ENCODE assay signal across 1 cellular context in the genomic region with DNA sequence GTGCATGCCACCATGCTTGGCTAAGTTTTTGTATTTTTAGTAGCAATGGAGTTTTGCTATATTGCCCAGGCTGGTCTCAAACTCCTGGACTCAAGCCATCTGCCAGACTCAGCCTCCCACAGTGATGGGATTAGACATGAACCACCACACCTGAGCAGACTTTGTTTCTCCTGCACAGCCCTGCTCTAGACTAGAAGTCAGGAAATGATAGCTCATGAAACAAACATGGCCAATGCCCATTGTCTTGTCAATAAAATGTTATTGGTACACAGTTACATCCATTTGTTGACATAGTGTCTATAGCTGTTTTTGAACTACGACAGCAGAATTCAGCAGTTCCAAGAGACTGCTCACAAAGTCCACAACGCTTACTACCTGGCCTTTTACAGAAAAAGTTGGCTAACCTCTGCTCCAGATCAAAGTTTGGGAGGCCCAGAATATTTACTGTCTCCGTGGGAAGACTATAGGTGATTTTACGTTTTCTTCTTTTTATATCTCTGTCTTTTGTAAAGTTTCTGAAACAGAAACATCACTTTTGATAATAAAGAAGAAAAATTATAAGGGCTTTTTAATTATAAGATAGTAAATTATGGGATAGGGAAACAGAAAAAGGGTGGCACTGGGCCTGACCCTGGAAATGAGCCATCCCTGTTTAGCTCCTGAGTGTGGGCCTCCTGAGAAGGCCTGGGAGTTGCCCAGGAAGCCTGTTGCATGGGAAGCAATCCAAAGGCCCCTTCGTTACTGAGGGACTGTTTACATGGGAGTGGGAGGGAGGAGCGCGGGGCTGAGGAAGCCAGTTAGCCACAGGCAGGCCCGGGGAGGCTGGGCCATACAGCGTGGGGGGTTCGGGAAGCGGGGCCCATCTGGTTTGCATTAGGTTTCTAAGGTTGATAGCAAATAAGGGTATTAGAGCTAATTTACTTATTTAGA.
A peak's percentile ranks its signal among the peaks of the same experiment; 100 is the strongest.
TF ChIP-seq lines count a peak whose summit lies in the region.

No MANE protein-coding gene starts in this region.

TF ChIP-seq in HepG2, 621 proteins besides CTCF, POLR2A, EP300 and RAD21 (continued from another document and continues in another):
- TF ChIP-seq, protein P1, sequence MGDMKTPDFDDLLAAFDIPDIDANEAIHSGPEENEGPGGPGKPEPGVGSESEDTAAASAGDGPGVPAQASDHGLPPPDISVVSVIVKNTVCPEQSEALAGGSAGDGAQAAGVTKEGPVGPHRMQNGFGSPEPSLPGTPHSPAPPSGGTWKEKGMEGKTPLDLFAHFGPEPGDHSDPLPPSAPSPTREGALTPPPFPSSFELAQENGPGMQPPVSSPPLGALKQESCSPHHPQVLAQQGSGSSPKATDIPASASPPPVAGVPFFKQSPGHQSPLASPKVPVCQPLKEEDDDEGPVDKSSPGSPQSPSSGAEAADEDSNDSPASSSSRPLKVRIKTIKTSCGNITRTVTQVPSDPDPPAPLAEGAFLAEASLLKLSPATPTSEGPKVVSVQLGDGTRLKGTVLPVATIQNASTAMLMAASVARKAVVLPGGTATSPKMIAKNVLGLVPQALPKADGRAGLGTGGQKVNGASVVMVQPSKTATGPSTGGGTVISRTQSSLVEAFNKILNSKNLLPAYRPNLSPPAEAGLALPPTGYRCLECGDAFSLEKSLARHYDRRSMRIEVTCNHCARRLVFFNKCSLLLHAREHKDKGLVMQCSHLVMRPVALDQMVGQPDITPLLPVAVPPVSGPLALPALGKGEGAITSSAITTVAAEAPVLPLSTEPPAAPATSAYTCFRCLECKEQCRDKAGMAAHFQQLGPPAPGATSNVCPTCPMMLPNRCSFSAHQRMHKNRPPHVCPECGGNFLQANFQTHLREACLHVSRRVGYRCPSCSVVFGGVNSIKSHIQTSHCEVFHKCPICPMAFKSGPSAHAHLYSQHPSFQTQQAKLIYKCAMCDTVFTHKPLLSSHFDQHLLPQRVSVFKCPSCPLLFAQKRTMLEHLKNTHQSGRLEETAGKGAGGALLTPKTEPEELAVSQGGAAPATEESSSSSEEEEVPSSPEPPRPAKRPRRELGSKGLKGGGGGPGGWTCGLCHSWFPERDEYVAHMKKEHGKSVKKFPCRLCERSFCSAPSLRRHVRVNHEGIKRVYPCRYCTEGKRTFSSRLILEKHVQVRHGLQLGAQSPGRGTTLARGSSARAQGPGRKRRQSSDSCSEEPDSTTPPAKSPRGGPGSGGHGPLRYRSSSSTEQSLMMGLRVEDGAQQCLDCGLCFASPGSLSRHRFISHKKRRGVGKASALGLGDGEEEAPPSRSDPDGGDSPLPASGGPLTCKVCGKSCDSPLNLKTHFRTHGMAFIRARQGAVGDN (CRISPR knock-in tag; IDR thresholded peaks at IDR 0.05), result peak; percentile 50
- TF ChIP-seq, protein P2, sequence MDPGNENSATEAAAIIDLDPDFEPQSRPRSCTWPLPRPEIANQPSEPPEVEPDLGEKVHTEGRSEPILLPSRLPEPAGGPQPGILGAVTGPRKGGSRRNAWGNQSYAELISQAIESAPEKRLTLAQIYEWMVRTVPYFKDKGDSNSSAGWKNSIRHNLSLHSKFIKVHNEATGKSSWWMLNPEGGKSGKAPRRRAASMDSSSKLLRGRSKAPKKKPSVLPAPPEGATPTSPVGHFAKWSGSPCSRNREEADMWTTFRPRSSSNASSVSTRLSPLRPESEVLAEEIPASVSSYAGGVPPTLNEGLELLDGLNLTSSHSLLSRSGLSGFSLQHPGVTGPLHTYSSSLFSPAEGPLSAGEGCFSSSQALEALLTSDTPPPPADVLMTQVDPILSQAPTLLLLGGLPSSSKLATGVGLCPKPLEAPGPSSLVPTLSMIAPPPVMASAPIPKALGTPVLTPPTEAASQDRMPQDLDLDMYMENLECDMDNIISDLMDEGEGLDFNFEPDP (CRISPR knock-in tag; conservative IDR thresholded peaks at IDR 0.05), result no peak
- TF ChIP-seq PAX8 (CRISPR knock-in tag; IDR thresholded peaks at IDR 0.05; ENCODE audit: borderline replicate concordance) (no peak), TEAD3 (CRISPR knock-in tag; optimal IDR thresholded peaks at IDR 0.05; ENCODE audit: borderline replicate concordance) (peak; percentile 42), EZH2 (conservative IDR thresholded peaks at IDR 0.05; ENCODE audit: low read depth, low read length) (no peak), PHF8 (CRISPR knock-in tag; IDR thresholded peaks at IDR 0.05) (no peak), ZNF766 (CRISPR knock-in tag; IDR thresholded peaks at IDR 0.05; ENCODE audit: borderline replicate concordance) (0 out of 2 replicates have a peak, but pooled peaks have one; percentile 45), ATM (IDR thresholded peaks at IDR 0.05; ENCODE audit: borderline replicate concordance) (no peak), ATRX (CRISPR knock-in tag; IDR thresholded peaks at IDR 0.05; ENCODE audit: borderline replicate concordance) (no peak), ZNF431 (CRISPR knock-in tag; IDR thresholded peaks at IDR 0.05; ENCODE audit: borderline replicate concordance, low read depth) (0 out of 2 replicates have a peak, but pooled peaks have one; percentile 57), SMAD9 (CRISPR knock-in tag; IDR thresholded peaks at IDR 0.05) (no peak), ZNF790 (CRISPR knock-in tag; IDR thresholded peaks at IDR 0.05; ENCODE audit: borderline replicate concordance) (no peak), ZNF205 (CRISPR knock-in tag; IDR thresholded peaks at IDR 0.05) (peak; percentile 59; the same call in 1 of the 2 replicates), HES4 (CRISPR knock-in tag; IDR thresholded peaks at IDR 0.05; ENCODE audit: borderline replicate concordance) (no peak), CAMTA2 (CRISPR knock-in tag; IDR thresholded peaks at IDR 0.05; ENCODE audit: borderline replicate concordance) (no peak), FOXK2 (IDR thresholded peaks at IDR 0.05) (no peak), FOXA1 (IDR thresholded peaks at IDR 0.05) (peak; percentile 64; the same call in 1 of the 2 replicates), FOXA1 (CRISPR knock-in tag; IDR thresholded peaks at IDR 0.05) (peak; percentile 44; the same call in 1 of the 2 replicates), SNRNP70 (IDR thresholded peaks at IDR 0.05; ENCODE audit: low read depth, low read length) (no peak), ZBTB20 (CRISPR knock-in tag; IDR thresholded peaks at IDR 0.05; ENCODE audit: borderline replicate concordance, low read depth) (peak; percentile 94; the same call in 1 of the 2 replicates), NONO (IDR thresholded peaks at IDR 0.05) (no peak), NONO (CRISPR knock-in tag; conservative IDR thresholded peaks at IDR 0.05) (no peak; the same call in 1 of the 2 replicates), KLF11 (CRISPR knock-in tag; IDR thresholded peaks at IDR 0.05) (no peak), KLF16 (CRISPR knock-in tag; IDR thresholded peaks at IDR 0.05) (peak in 1 of 2 experiments; percentile 56; a peak in 1 of 4 replicates), ONECUT2 (CRISPR knock-in tag; IDR thresholded peaks at IDR 0.05) (no peak), ZBTB38 (CRISPR knock-in tag; IDR thresholded peaks at IDR 0.05) (no peak), TOE1 (CRISPR knock-in tag; IDR thresholded peaks at IDR 0.05) (no peak), JDP2 (CRISPR knock-in tag; IDR thresholded peaks at IDR 0.05; ENCODE audit: borderline replicate concordance) (no peak), ISX (CRISPR knock-in tag; conservative IDR thresholded peaks at IDR 0.05) (no peak)
- TF ChIP-seq, protein P3, sequence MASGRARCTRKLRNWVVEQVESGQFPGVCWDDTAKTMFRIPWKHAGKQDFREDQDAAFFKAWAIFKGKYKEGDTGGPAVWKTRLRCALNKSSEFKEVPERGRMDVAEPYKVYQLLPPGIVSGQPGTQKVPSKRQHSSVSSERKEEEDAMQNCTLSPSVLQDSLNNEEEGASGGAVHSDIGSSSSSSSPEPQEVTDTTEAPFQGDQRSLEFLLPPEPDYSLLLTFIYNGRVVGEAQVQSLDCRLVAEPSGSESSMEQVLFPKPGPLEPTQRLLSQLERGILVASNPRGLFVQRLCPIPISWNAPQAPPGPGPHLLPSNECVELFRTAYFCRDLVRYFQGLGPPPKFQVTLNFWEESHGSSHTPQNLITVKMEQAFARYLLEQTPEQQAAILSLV (CRISPR knock-in tag; IDR thresholded peaks at IDR 0.05; ENCODE audit: borderline replicate concordance), result no peak
- TF ChIP-seq, protein P4, sequence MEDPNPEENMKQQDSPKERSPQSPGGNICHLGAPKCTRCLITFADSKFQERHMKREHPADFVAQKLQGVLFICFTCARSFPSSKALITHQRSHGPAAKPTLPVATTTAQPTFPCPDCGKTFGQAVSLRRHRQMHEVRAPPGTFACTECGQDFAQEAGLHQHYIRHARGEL (CRISPR knock-in tag; IDR thresholded peaks at IDR 0.05), result no peak
- TF ChIP-seq, protein P5, sequence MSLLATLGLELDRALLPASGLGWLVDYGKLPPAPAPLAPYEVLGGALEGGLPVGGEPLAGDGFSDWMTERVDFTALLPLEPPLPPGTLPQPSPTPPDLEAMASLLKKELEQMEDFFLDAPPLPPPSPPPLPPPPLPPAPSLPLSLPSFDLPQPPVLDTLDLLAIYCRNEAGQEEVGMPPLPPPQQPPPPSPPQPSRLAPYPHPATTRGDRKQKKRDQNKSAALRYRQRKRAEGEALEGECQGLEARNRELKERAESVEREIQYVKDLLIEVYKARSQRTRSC (CRISPR knock-in tag; IDR thresholded peaks at IDR 0.05; ENCODE audit: low read depth), result no peak
- TF ChIP-seq, protein P6, sequence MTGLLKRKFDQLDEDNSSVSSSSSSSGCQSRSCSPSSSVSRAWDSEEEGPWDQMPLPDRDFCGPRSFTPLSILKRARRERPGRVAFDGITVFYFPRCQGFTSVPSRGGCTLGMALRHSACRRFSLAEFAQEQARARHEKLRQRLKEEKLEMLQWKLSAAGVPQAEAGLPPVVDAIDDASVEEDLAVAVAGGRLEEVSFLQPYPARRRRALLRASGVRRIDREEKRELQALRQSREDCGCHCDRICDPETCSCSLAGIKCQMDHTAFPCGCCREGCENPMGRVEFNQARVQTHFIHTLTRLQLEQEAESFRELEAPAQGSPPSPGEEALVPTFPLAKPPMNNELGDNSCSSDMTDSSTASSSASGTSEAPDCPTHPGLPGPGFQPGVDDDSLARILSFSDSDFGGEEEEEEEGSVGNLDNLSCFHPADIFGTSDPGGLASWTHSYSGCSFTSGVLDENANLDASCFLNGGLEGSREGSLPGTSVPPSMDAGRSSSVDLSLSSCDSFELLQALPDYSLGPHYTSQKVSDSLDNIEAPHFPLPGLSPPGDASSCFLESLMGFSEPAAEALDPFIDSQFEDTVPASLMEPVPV (CRISPR knock-in tag; IDR thresholded peaks at IDR 0.05), result no peak
- TF ChIP-seq, protein P7, sequence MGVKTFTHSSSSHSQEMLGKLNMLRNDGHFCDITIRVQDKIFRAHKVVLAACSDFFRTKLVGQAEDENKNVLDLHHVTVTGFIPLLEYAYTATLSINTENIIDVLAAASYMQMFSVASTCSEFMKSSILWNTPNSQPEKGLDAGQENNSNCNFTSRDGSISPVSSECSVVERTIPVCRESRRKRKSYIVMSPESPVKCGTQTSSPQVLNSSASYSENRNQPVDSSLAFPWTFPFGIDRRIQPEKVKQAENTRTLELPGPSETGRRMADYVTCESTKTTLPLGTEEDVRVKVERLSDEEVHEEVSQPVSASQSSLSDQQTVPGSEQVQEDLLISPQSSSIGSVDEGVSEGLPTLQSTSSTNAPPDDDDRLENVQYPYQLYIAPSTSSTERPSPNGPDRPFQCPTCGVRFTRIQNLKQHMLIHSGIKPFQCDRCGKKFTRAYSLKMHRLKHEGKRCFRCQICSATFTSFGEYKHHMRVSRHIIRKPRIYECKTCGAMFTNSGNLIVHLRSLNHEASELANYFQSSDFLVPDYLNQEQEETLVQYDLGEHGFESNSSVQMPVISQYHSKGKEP (CRISPR knock-in tag; IDR thresholded peaks at IDR 0.05), result no peak
- TF ChIP-seq, protein P8, sequence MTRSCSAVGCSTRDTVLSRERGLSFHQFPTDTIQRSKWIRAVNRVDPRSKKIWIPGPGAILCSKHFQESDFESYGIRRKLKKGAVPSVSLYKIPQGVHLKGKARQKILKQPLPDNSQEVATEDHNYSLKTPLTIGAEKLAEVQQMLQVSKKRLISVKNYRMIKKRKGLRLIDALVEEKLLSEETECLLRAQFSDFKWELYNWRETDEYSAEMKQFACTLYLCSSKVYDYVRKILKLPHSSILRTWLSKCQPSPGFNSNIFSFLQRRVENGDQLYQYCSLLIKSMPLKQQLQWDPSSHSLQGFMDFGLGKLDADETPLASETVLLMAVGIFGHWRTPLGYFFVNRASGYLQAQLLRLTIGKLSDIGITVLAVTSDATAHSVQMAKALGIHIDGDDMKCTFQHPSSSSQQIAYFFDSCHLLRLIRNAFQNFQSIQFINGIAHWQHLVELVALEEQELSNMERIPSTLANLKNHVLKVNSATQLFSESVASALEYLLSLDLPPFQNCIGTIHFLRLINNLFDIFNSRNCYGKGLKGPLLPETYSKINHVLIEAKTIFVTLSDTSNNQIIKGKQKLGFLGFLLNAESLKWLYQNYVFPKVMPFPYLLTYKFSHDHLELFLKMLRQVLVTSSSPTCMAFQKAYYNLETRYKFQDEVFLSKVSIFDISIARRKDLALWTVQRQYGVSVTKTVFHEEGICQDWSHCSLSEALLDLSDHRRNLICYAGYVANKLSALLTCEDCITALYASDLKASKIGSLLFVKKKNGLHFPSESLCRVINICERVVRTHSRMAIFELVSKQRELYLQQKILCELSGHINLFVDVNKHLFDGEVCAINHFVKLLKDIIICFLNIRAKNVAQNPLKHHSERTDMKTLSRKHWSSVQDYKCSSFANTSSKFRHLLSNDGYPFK (CRISPR knock-in tag; IDR thresholded peaks at IDR 0.05; ENCODE audit: borderline replicate concordance), result no peak
- TF ChIP-seq, protein P9, sequence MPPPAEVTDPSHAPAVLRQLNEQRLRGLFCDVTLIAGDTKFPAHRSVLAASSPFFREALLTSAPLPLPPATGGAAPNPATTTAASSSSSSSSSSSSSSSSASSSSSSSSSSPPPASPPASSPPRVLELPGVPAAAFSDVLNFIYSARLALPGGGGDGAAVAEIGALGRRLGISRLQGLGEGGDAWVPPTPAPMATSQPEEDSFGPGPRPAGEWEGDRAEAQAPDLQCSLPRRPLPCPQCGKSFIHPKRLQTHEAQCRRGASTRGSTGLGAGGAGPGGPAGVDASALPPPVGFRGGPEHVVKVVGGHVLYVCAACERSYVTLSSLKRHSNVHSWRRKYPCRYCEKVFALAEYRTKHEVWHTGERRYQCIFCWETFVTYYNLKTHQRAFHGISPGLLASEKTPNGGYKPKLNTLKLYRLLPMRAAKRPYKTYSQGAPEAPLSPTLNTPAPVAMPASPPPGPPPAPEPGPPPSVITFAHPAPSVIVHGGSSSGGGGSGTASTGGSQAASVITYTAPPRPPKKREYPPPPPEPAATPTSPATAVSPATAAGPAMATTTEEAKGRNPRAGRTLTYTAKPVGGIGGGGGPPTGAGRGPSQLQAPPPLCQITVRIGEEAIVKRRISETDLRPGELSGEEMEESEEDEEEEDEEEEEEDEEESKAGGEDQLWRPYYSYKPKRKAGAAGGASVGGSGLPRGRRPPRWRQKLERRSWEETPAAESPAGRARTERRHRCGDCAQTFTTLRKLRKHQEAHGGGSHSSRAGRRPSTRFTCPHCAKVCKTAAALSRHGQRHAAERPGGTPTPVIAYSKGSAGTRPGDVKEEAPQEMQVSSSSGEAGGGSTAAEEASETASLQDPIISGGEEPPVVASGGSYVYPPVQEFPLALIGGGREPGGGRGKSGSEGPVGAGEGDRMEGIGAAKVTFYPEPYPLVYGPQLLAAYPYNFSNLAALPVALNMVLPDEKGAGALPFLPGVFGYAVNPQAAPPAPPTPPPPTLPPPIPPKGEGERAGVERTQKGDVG (CRISPR knock-in tag; IDR thresholded peaks at IDR 0.05; ENCODE audit: borderline replicate concordance), result no peak
- TF ChIP-seq, protein P10, sequence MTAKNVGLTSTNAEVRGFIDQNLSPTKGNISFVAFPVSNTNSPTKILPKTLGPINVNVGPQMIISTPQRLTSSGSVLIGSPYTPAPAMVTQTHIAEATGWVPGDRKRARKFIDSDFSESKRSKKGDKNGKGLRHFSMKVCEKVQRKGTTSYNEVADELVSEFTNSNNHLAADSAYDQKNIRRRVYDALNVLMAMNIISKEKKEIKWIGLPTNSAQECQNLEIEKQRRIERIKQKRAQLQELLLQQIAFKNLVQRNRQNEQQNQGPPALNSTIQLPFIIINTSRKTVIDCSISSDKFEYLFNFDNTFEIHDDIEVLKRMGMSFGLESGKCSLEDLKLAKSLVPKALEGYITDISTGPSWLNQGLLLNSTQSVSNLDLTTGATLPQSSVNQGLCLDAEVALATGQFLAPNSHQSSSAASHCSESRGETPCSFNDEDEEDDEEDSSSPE (CRISPR knock-in tag; IDR thresholded peaks at IDR 0.05), result 0 out of 2 replicates have a peak, but pooled peaks have one; percentile 10
